ENCODE assay signal across 19 cellular contexts in genomic region chr2:100000915-100001707, GRCh38.
DNase-seq lines count a peak whose midpoint lies in the region; ATAC-seq and TF ChIP-seq lines count a peak whose summit lies in the region.
"Had no signal": no experiment of that assay in that cellular context is flagged by ENCODE, and none has a peak within 500 bp of the region (broad histone marks: within the 10 kb centered on the region; RNA-seq: fewer than 3 reads in every experiment).

No MANE protein-coding gene starts in this region.

- H3K27me3 Mint-ChIP-seq in T-helper 17 cell (peaks cover 13% of the 10 kb centered on the region), immature natural killer cell (ENCODE audit: low read depth in 3 of 3) (peaks cover 0 to 2% (median 0%) of the 10 kb centered on the region in 3 donors), MCF 10A (ENCODE audit: insufficient read depth, unreplicated experiment) (no peaks in the 10 kb centered on the region)
- H3K27me3 Mint-ChIP-seq: B cell, IgD-negative memory B cell had no signal

- no peaks in the 10 kb centered on the region for H3K79me2 ChIP-seq in hepatocyte

- peaks cover 13% of the 10 kb centered on the region for H3K4me1 Mint-ChIP-seq in T-helper 17 cell
- peaks cover 1 to 16% of the 10 kb centered on the region in 2 donors for H3K4me1 Mint-ChIP-seq in immature natural killer cell
- H3K4me1 Mint-ChIP-seq in MCF 10A (ENCODE audit: insufficient read depth, unreplicated experiment): no peaks in the 10 kb centered on the region
- H3K4me1 Mint-ChIP-seq: neural crest cell had no signal

- POLR2A ChIA-PET in MCF 10A (lab: Yijun Ruan, JAX): interaction anchor here (0.5 kb wide), 1 partner anchor 9 kb away, joined by 3 read pairs; no protein-coding TSS in a partner anchor

- H3K27ac Mint-ChIP-seq in T-helper 17 cell (peak overlapping the region; percentile 70), immature natural killer cell (peak overlapping the region in 2 of 6 donors; percentile 28 to 51), MCF 10A (ENCODE audit: low read depth, unreplicated experiment) (no peak overlapping the region)
- H3K27ac Mint-ChIP-seq: activated naive CD8-positive, alpha-beta T cell treated with anti-CD3 and anti-CD28 coated beads, Interleukin-2, amount 10 ng/mL, durations not matched to agents 7 days and 5 days; B cell; IgD-negative memory B cell had no signal

- no peaks in the 10 kb centered on the region for H3K9me3 Mint-ChIP-seq in immature natural killer cell
- H3K9me3 Mint-ChIP-seq in MCF 10A (ENCODE audit: unreplicated experiment): no peaks in the 10 kb centered on the region
- H3K9me3 Mint-ChIP-seq: activated naive CD8-positive, alpha-beta T cell treated with anti-CD3 and anti-CD28 coated beads, Interleukin-2, amount 10 ng/mL, durations not matched to agents 7 days and 5 days; IgD-negative memory B cell; neural crest cell had no signal

- H3K9me3 ChIP-seq in T-helper 17 cell (ENCODE audit: control insufficient read depth, low read length, poor library complexity, severe bottlenecking): no peaks in the 10 kb centered on the region
- H3K9me3 ChIP-seq in hepatocyte (ENCODE audit: low read depth): no peaks in the 10 kb centered on the region
- H3K9me3 ChIP-seq: prostate gland had no signal

- DNase-seq in GM06990 (ENCODE audit: extremely low read depth, insufficient read length) (peak; percentile 14), T-helper 17 cell (no peak), immature natural killer cell (peak; percentile 3 to 14 (median 3)), MCF 10A (ENCODE audit: unreplicated experiment) (no peak), hepatocyte (ENCODE audit: low spot score) (no peak)
- DNase-seq: activated CD4-positive, CD25-positive, alpha-beta regulatory T cell; activated naive CD8-positive, alpha-beta T cell treated with anti-CD3 and anti-CD28 coated beads, Interleukin-2, amount 10 ng/mL, durations not matched to agents 7 days and 5 days; brain microvascular endothelial cell; foreskin melanocyte; GF-D8; NCI-H1930; SIG-M5 had no signal

- BruUV-seq in MCF 10A (replicated peaks; lab: Mats Ljungman, UMichigan): no TSS peak

- no peaks in the 10 kb centered on the region for H3K9me2 ChIP-seq in hepatocyte (replicated peaks; ENCODE audit: insufficient read depth)

- intact Hi-C loops in MCF 10A (cut with micrococcal nuclease): no loop called here

- H3K4me3 Mint-ChIP-seq in T-helper 17 cell (peak overlapping the region; percentile 79), immature natural killer cell (peak overlapping the region; percentile 2 to 47 (median 30)), MCF 10A (ENCODE audit: unreplicated experiment) (no peak overlapping the region)
- H3K4me3 Mint-ChIP-seq: activated naive CD8-positive, alpha-beta T cell treated with anti-CD3 and anti-CD28 coated beads, Interleukin-2, amount 10 ng/mL, durations not matched to agents 7 days and 5 days; B cell; IgD-negative memory B cell; neural crest cell had no signal

- no peak overlapping the region for H3K4me3 ChIP-seq in GM06990 (replicated peaks; ENCODE audit: low read depth, low read length)
- no peak overlapping the region for H3K4me3 ChIP-seq in hepatocyte
- H3K4me3 ChIP-seq: prostate gland, skin epidermis had no signal

- peaks cover 11% of the 10 kb centered on the region for H3K4me1 ChIP-seq in hepatocyte (ENCODE audit: insufficient read depth)

- H2AFZ ChIP-seq in hepatocyte: no peak overlapping the region

- no peaks in the 10 kb centered on the region for H4K20me1 ChIP-seq in hepatocyte (ENCODE audit: insufficient read depth, poor library complexity, severe bottlenecking)

- CTCF ChIA-PET in MCF 10A (lab: Yijun Ruan, JAX): no interaction called here

- ATAC-seq in GM18867 (IDR thresholded peaks at IDR 0.05; ENCODE audit: unreplicated experiment) (peak; percentile 73), T-helper 17 cell (no peak), HG03097 (IDR thresholded peaks at IDR 0.05; ENCODE audit: low FRiP score, unreplicated experiment) (no peak)

- H3K27ac ChIP-seq in hepatocyte: no peak overlapping the region
- H3K27ac ChIP-seq: brain microvascular endothelial cell, skin epidermis had no signal

- no peaks in the 10 kb centered on the region for H3K36me3 ChIP-seq in GM06990 (ENCODE audit: control insufficient read depth, insufficient read depth, low read length)
- H3K36me3 ChIP-seq in hepatocyte (replicated peaks; ENCODE audit: insufficient read depth, low read depth): no peaks in the 10 kb centered on the region
- H3K36me3 ChIP-seq: brain microvascular endothelial cell, prostate gland had no signal

- H3K36me3 Mint-ChIP-seq in T-helper 17 cell (ENCODE audit: low read depth) (no peaks in the 10 kb centered on the region), immature natural killer cell (no peaks in the 10 kb centered on the region), MCF 10A (ENCODE audit: insufficient read depth, unreplicated experiment) (no peaks in the 10 kb centered on the region)
- H3K36me3 Mint-ChIP-seq: activated naive CD8-positive, alpha-beta T cell treated with anti-CD3 and anti-CD28 coated beads, Interleukin-2, amount 10 ng/mL, durations not matched to agents 7 days and 5 days had no signal

- TF ChIP-seq CTCF in GM06990 (IDR thresholded peaks at IDR 0.05; ENCODE audit: insufficient read depth, low read length, poor library complexity, severe bottlenecking) (no peak), MCF 10A (IDR thresholded peaks at IDR 0.05; ENCODE audit: unreplicated experiment) (no peak), hepatocyte (IDR thresholded peaks at IDR 0.05; ENCODE audit: poor library complexity) (no peak)

- 89% methylated on average over 22 of the region's 22 CpGs for WGBS in hepatocyte (ENCODE audit: low lambda C conversion rate, missing lambda C conversion rate)

- H3K27me3 ChIP-seq in GM06990 (replicated peaks; ENCODE audit: control insufficient read depth, insufficient read depth, low read length) (no peaks in the 10 kb centered on the region), hepatocyte (no peaks in the 10 kb centered on the region)
- H3K27me3 ChIP-seq: brain microvascular endothelial cell had no signal

- no peak overlapping the region for H3K4me2 ChIP-seq in hepatocyte

Comparison
In these comparisons a context has a peak if more than half of its experiments do, and no peak if none do; other contexts are left out.
1. DNase-seq: peak in GM06990 (single experiment) and immature natural killer cell (3 of 3); none in T-helper 17 cell (0 of 3), MCF 10A (single experiment) and hepatocyte (single experiment).